In the genomic region with DNA sequence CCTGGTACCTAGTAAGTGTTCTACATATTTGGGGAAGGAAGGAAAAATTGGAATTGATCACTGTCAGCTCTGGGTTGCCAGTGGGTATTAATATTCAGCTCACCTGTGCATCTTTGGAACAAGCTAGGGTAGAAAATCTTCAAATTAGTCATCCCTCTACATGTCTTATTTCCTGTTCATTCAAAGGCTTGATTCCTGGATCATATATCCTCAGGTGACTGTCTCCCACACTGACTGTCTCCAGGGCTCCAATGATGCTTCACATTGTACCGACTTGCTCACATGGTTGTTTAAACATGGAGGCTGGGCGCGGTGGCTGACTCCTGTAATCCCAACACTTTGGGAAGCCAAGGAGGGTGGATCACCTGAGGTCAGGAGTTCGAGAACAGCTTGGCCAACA, we compare ENCODE assay signal across 19 cellular contexts. TPM values are rescaled to one million over a fixed set of nuclear protein-coding genes. Genes with fewer than 3 reads are reported as not detected.
DNase-seq lines count a peak whose midpoint lies in the region; ATAC-seq and TF ChIP-seq lines count a peak whose summit lies in the region.
"Had no signal": no experiment of that assay in that cellular context is flagged by ENCODE, and none has a peak within 500 bp of the region (broad histone marks: within the 10 kb centered on the region; RNA-seq: fewer than 3 reads in every experiment).

No MANE protein-coding gene starts in this region.

- no peaks in the 10 kb centered on the region for H3K4me1 ChIP-seq in PC-3 (ENCODE audit: insufficient read depth, low read length)
- peaks cover 7% of the 10 kb centered on the region for H3K4me1 ChIP-seq in neural progenitor cell

- no peaks in the 10 kb centered on the region for H3K27me3 ChIP-seq in PC-3 (ENCODE audit: low read length)
- no peaks in the 10 kb centered on the region for H3K27me3 ChIP-seq in neural progenitor cell
- H3K27me3 ChIP-seq: BLaER1 had no signal

- no peak overlapping the region for H3K9ac ChIP-seq in PC-3 (ENCODE audit: low read length)
- no peak overlapping the region for H3K9ac ChIP-seq in neural progenitor cell
- H3K9ac ChIP-seq: BLaER1 had no signal

- peaks cover 6% of the 10 kb centered on the region for H3K4me1 Mint-ChIP-seq in neural progenitor cell
- H3K4me1 Mint-ChIP-seq: CD14-positive monocyte had no signal

- no peak overlapping the region for H3K4me3 ChIP-seq in PC-3 (ENCODE audit: low read length)
- H3K4me3 ChIP-seq in neural progenitor cell = no peak overlapping the region
- H3K4me3 ChIP-seq: BLaER1 had no signal

- H3F3A ChIP-seq in PC-3 (ENCODE audit: low read length, unreplicated experiment) = no peaks in the 10 kb centered on the region
- peaks cover 2% of the 10 kb centered on the region for H3F3A ChIP-seq in neural progenitor cell (ENCODE audit: low read depth)

- H3K9me3 ChIP-seq in PC-3 (ENCODE audit: low read length) (no peaks in the 10 kb centered on the region), neural progenitor cell (ENCODE audit: low read depth) (no peaks in the 10 kb centered on the region)

- H3K27me3 Mint-ChIP-seq in neural progenitor cell (ENCODE audit: insufficient read depth, low read depth) = peaks cover 8% of the 10 kb centered on the region
- H3K27me3 Mint-ChIP-seq: CD4-positive, alpha-beta memory T cell had no signal

- H3K4me3 Mint-ChIP-seq in neural progenitor cell = no peak overlapping the region
- H3K4me3 Mint-ChIP-seq: CD14-positive monocyte; CD4-positive, alpha-beta memory T cell; HFFc6 had no signal

- no peak overlapping the region for H3K27ac ChIP-seq in PC-3 (ENCODE audit: low read length)
- peak overlapping the region; percentile 44 for H3K27ac ChIP-seq in epithelial cell of prostate
- no peak overlapping the region for H3K27ac ChIP-seq in neural progenitor cell
- H3K27ac ChIP-seq: BLaER1, HL-60 had no signal

- TF ChIP-seq CTCF in PC-3 (conservative IDR thresholded peaks at IDR 0.05; ENCODE audit: low read depth, low read length) (no peak), neural progenitor cell (IDR thresholded peaks at IDR 0.05) (no peak)

- H4K20me1 ChIP-seq in PC-3 (ENCODE audit: low read length) (no peaks in the 10 kb centered on the region), neural progenitor cell (ENCODE audit: low read depth) (no peaks in the 10 kb centered on the region)
- H4K20me1 ChIP-seq: BLaER1 had no signal

- no peak; the same call in 1 of the 2 replicates for ATAC-seq in PC-3
- ATAC-seq: HCT116, HepG2 had no signal

- no peaks in the 10 kb centered on the region for H3K36me3 Mint-ChIP-seq in neural progenitor cell

- H3K9me2 ChIP-seq in PC-3 (replicated peaks; ENCODE audit: low read length) = no peaks in the 10 kb centered on the region

- H3K9me3 Mint-ChIP-seq in neural progenitor cell = peaks cover 2% of the 10 kb centered on the region
- H3K9me3 Mint-ChIP-seq: HFFc6 had no signal

- CTCF ChIA-PET in PC-3 (lab: Charles Lee) = no interaction called here

- peak; percentile 58 for DNase-seq in HPDE6-E6E7 (ENCODE audit: extremely low spot score)
- peak; percentile 33 for DNase-seq in PC-3
- no peak for DNase-seq in epithelial cell of prostate (ENCODE audit: low read depth, low spot score)
- peak; percentile 45 for DNase-seq in kidney tubule cell (ENCODE audit: low spot score)
- DNase-seq in UCSD-AML1 (lab: John Stamatoyannopoulos, UW; ENCODE audit: unreplicated experiment) = no peak
- no peak for DNase-seq in cerebellum (ENCODE audit: low spot score)
- no peak for DNase-seq in neural progenitor cell (ENCODE audit: low spot score)
- DNase-seq: 8988T; CD4-positive, alpha-beta memory T cell; DMS153; GDM1; GOT3; H7; HFFc6 had no signal

- intact Hi-C loops in PC-3 (cut with micrococcal nuclease) = no loop called here

- no peak overlapping the region for H3K27ac Mint-ChIP-seq in neural progenitor cell
- H3K27ac Mint-ChIP-seq: CD14-positive monocyte; CD4-positive, alpha-beta memory T cell; HFFc6 had no signal

- no peaks in the 10 kb centered on the region for H3K79me2 ChIP-seq in PC-3 (ENCODE audit: low read length)
- H3K79me2 ChIP-seq in neural progenitor cell (ENCODE audit: low read depth) = no peaks in the 10 kb centered on the region

- BruUV-seq in PC-3 (replicated peaks; lab: Mats Ljungman, UMichigan) = no TSS peak

- POLR2A ChIA-PET in PC-3 (lab: Charles Lee; ENCODE audit: unreplicated experiment) = no interaction called here

- H3K4me2 ChIP-seq in PC-3 (ENCODE audit: low read length) (no peak overlapping the region), neural progenitor cell (no peak overlapping the region)
- H3K4me2 ChIP-seq: BLaER1 had no signal

- H3K36me3 ChIP-seq in PC-3 (ENCODE audit: low read depth, low read length) (no peaks in the 10 kb centered on the region), neural progenitor cell (no peaks in the 10 kb centered on the region)
- H3K36me3 ChIP-seq: BLaER1 had no signal

- H2AFZ ChIP-seq in PC-3 (ENCODE audit: low read length) (no peak overlapping the region), neural progenitor cell (replicated peaks) (no peak overlapping the region)

RNA-seq across cellular contexts. Expression of a gene that starts 11.6 kb away (rescaled TPM):
- total RNA-seq in PC-3 (2014; rRNA removed) = 7.4 and 9.3 TPM in 2 replicates
- total RNA-seq in cerebellum = 34.2 TPM
- total RNA-seq in neural progenitor cell (ENCODE audit: low replicate concordance) = 7.9 and 12.0 TPM in 2 replicates

Comparison
In these comparisons a context has a peak if more than half of its experiments do, and no peak if none do; other contexts are left out.
1. DNase-seq: peak in HPDE6-E6E7 (single experiment), PC-3 (single experiment) and kidney tubule cell (single experiment); none in epithelial cell of prostate (single experiment), UCSD-AML1 (single experiment), cerebellum (single experiment) and neural progenitor cell (single experiment).